8 cellular contexts compared by ENCODE assay signal in genomic region chr1:200738348-200738732, GRCh38. TPM values are rescaled to one million over a fixed set of nuclear protein-coding genes. Genes with fewer than 3 reads are reported as not detected.
A peak's percentile ranks its signal among the peaks of the same experiment; 100 is the strongest.
DNase-seq lines count a peak whose midpoint lies in the region; FAIRE-seq and TF ChIP-seq lines count a peak whose summit lies in the region.

No MANE protein-coding gene starts in this region.

- H2BK120ac ChIP-seq in H1 (replicated peaks; ENCODE audit: low read depth, low read length): no peak overlapping the region

- FAIRE-seq in H1 (lab: Jason Lieb, UNC): no peak

- peak overlapping the region; percentile 52 for H4K91ac ChIP-seq in H1 (replicated peaks; ENCODE audit: insufficient read length, low read length)

- CTCF ChIA-PET in H1 (lab: Charles Lee; ENCODE audit: partially characterized antibody): interaction anchor here (0.8 to 3.1 kb wide), 7 partner anchors 8 to 233 kb away, joined by 3 to 15 read pairs (median 4); partner anchors contain the start of gene DDX59

- POLR2A ChIA-PET in H1 (lab: Charles Lee; ENCODE audit: partially characterized antibody): interaction anchor here (0.8 to 1.8 kb wide), 8 partner anchors 9 to 70 kb away, joined by 3 to 9 read pairs (median 4); no protein-coding TSS in a partner anchor

- H3K27ac ChIP-seq in H1 (ENCODE audit: low read depth, low read length) (no peak overlapping the region), osteoblast (ENCODE audit: low read depth, low read length) (peak overlapping the region; percentile 3)

- DNase-seq in NB4 (ENCODE audit: low read depth): no peak
- no peak for DNase-seq in H1 (ENCODE audit: low read depth in 1 of 2, low spot score in 2 of 2)
- no peak for DNase-seq in osteoblast (ENCODE audit: insufficient read length, low spot score, missing footprints)
- no peak for DNase-seq in ureter (ENCODE audit: low spot score)
- no peak for DNase-seq in RPMI8226
- DNase-seq in GF-D8 (lab: John Stamatoyannopoulos, UW): no peak
- DNase-seq in NCI-H2196 (lab: John Stamatoyannopoulos, UW; ENCODE audit: unreplicated experiment): no peak

- no peak for TF ChIP-seq RAD21 in H1 (IDR thresholded peaks at IDR 0.05 in 1 of 2, conservative IDR thresholded peaks at IDR 0.05 in 1 of 2; ENCODE audit: low read depth in 2 of 2, low read length in 2 of 2)

- no peak overlapping the region for H2BK12ac ChIP-seq in H1 (ENCODE audit: low read depth, low read length)

- H3K23ac ChIP-seq in H1 (ENCODE audit: insufficient read length): no peak overlapping the region

- H3K18ac ChIP-seq in H1 (ENCODE audit: extremely low read depth, low read length): no peak overlapping the region; the same call in 1 of the 2 replicates

- H3K27me3 ChIP-seq in H1 (replicated peaks in 1 of 4; ENCODE audit: control insufficient read depth in 3 of 4, extremely low read depth in 1 of 4, insufficient read depth in 3 of 4, low read length in 3 of 4) (peaks cover 0 to 3% (median 1%) of the 10 kb centered on the region in 4 experiments; a peak in 3 of 7 replicates), osteoblast (ENCODE audit: insufficient read depth, low read length) (no peaks in the 10 kb centered on the region)

- H3K4me3 ChIP-seq in NB4 (ENCODE audit: low read depth, low read length) (peak overlapping the region; percentile 55), H1 (ENCODE audit: extremely low read depth in 1 of 4, insufficient read depth in 2 of 4, low read depth in 3 of 4, low read length in 4 of 4) (peak overlapping the region; percentile 50 to 97 (median 70); a peak in 7 of 8 replicates), osteoblast (ENCODE audit: insufficient read depth, low read length) (peak overlapping the region; percentile 94)

- H3K4me2 ChIP-seq in H1 (ENCODE audit: insufficient read depth in 1 of 2, low read depth in 2 of 2, low read length in 2 of 2) (peak overlapping the region; percentile 79 to 86), osteoblast (ENCODE audit: insufficient read depth, low read length) (peak overlapping the region; percentile 90)

- H3K36me3 ChIP-seq in ES-I3 (ENCODE audit: insufficient read depth, low read length): no peaks in the 10 kb centered on the region
- no peaks in the 10 kb centered on the region for H3K36me3 ChIP-seq in H1 (ENCODE audit: control insufficient read depth in 2 of 4, insufficient read depth in 4 of 4, low read length in 3 of 4)
- H3K36me3 ChIP-seq in osteoblast (ENCODE audit: insufficient read depth, low read length): no peaks in the 10 kb centered on the region

- H4K5ac ChIP-seq in H1 (ENCODE audit: insufficient read length, low read depth, low read length): no peak overlapping the region

- TF ChIP-seq CTCF in NB4 (IDR thresholded peaks at IDR 0.05; ENCODE audit: low read depth, low read length) (no peak), H1 (IDR thresholded peaks at IDR 0.05; ENCODE audit: control extremely low read depth in 1 of 3, insufficient read depth in 1 of 3, low read depth in 1 of 3, low read length in 3 of 3) (no peak), osteoblast (IDR thresholded peaks at IDR 0.05; ENCODE audit: extremely low read depth, low read depth, low read length) (no peak)

- H3K14ac ChIP-seq in H1 (ENCODE audit: insufficient read length): no peak overlapping the region

- H3K9me3 ChIP-seq in ES-I3 (ENCODE audit: control insufficient read depth, insufficient read depth, low read length): no peaks in the 10 kb centered on the region
- no peaks in the 10 kb centered on the region for H3K9me3 ChIP-seq in H1 (ENCODE audit: insufficient read depth in 2 of 2, low read depth in 1 of 2, low read length in 1 of 2)
- H3K9me3 ChIP-seq in osteoblast (ENCODE audit: low read depth, low read length): no peaks in the 10 kb centered on the region

- no peak overlapping the region for H2BK20ac ChIP-seq in H1 (ENCODE audit: low read length)

- H4K8ac ChIP-seq in H1 (ENCODE audit: extremely low read depth, insufficient read depth, low read length): no peak overlapping the region

- H3K79me2 ChIP-seq in H1 (ENCODE audit: control insufficient read depth in 1 of 2, insufficient read depth in 2 of 2, low read length in 2 of 2): peaks cover 9 to 37% of the 10 kb centered on the region in 2 experiments; a peak in 3 of 4 replicates
- H3K79me2 ChIP-seq in osteoblast (ENCODE audit: insufficient read depth, low read length): peaks cover 43% of the 10 kb centered on the region

- no peak overlapping the region for H2BK5ac ChIP-seq in H1 (ENCODE audit: low read depth, low read length)

- H2BK15ac ChIP-seq in H1 (ENCODE audit: low read length): no peak overlapping the region

- no peak overlapping the region for H3K56ac ChIP-seq in H1 (replicated peaks; ENCODE audit: insufficient read length, low read depth, low read length)

- H3K4ac ChIP-seq in H1 (replicated peaks; ENCODE audit: insufficient read length, low read depth, low read length): peak overlapping the region; percentile 1

- H2AK5ac ChIP-seq in H1 (ENCODE audit: low read depth, low read length): no peak overlapping the region

- peaks cover 10% of the 10 kb centered on the region for H3K23me2 ChIP-seq in H1 (ENCODE audit: low read depth, low read length)

- H3K4me1 ChIP-seq in ES-I3 (ENCODE audit: insufficient read depth, low read length): 0 out of 2 replicates have a peak, but pooled peaks cover 3% of the 10 kb centered on the region
- H3K4me1 ChIP-seq in H1 (replicated peaks in 1 of 4; ENCODE audit: control insufficient read depth in 3 of 4, insufficient read depth in 4 of 4, low read length in 3 of 4): peaks cover 0 to 12% (median 7%) of the 10 kb centered on the region in 4 experiments; a peak in 4 of 7 replicates
- H3K4me1 ChIP-seq in osteoblast (ENCODE audit: insufficient read depth, low read length): peaks cover 26% of the 10 kb centered on the region

- H4K20me1 ChIP-seq in H1 (replicated peaks in 1 of 2; ENCODE audit: control insufficient read depth in 1 of 2, insufficient read depth in 2 of 2, low read length in 2 of 2) (peaks cover 0 to 6% of the 10 kb centered on the region in 2 experiments), osteoblast (ENCODE audit: insufficient read depth, low read length) (peaks cover 34% of the 10 kb centered on the region)

- H3K79me1 ChIP-seq in H1 (ENCODE audit: low read depth, low read length): no peaks in the 10 kb centered on the region; the same call in 1 of the 2 replicates

- H3K9ac ChIP-seq in ES-I3 (ENCODE audit: low read depth, low read length) (peak overlapping the region; percentile 42), H1 (replicated peaks in 1 of 4; ENCODE audit: extremely low read depth in 1 of 4, low read depth in 3 of 4, low read length in 3 of 4) (peak overlapping the region in 2 of 4 experiments; percentile 50 to 73; a peak in 3 of 7 replicates)

- peak overlapping the region; percentile 96 for H2AFZ ChIP-seq in H1 (ENCODE audit: low read length)
- H2AFZ ChIP-seq in osteoblast (ENCODE audit: low read length): peak overlapping the region; percentile 91

- 20% methylated on average over 8 of the region's 8 CpGs; no CpG with 5 or more reads in 1 of the 2 experiments for WGBS in H1 (ENCODE audit: extremely low coverage in 1 of 2, insufficient coverage in 1 of 2, insufficient read length in 1 of 2, insufficient replicate concordance in 2 of 2, low coverage in 1 of 2, low lambda C conversion rate in 2 of 2, missing lambda C conversion rate in 1 of 2), 2 experiments

- TF ChIP-seq EP300 in H1 (IDR thresholded peaks at IDR 0.05; ENCODE audit: borderline replicate concordance in 1 of 2, low read depth in 2 of 2, low read length in 2 of 2): no peak

- no peak for TF ChIP-seq POLR2A in NB4 (IDR thresholded peaks at IDR 0.05; ENCODE audit: extremely low read depth, insufficient read length)
- TF ChIP-seq POLR2A in H1 (IDR thresholded peaks at IDR 0.05; ENCODE audit: control extremely low read depth in 1 of 2, low read depth in 2 of 2, low read length in 2 of 2): no peak

TF ChIP-seq in H1, 55 proteins besides CTCF, POLR2A, EP300 and RAD21 (continues in another document):
- TF ChIP-seq SP4 (IDR thresholded peaks at IDR 0.05; ENCODE audit: low read length) (no peak), RBBP5 (IDR thresholded peaks at IDR 0.05; ENCODE audit: borderline replicate concordance, low read depth, low read length) (no peak), ASH2L (IDR thresholded peaks at IDR 0.05; ENCODE audit: low read length) (no peak), FOSL1 (IDR thresholded peaks at IDR 0.05; ENCODE audit: insufficient read depth, low read depth, low read length) (no peak), KDM4A (IDR thresholded peaks at IDR 0.05; ENCODE audit: low read depth, low read length, severe bottlenecking) (no peak), RFX5 (IDR thresholded peaks at IDR 0.05; ENCODE audit: borderline replicate concordance, low read depth, low read length) (no peak), HDAC2 (IDR thresholded peaks at IDR 0.05; ENCODE audit: borderline replicate concordance in 1 of 2, low read depth in 2 of 2, low read length in 2 of 2) (no peak), TAF7 (optimal IDR thresholded peaks at IDR 0.05; ENCODE audit: borderline replicate concordance, low read depth, low read length) (no peak), SP2 (IDR thresholded peaks at IDR 0.05; ENCODE audit: low read length) (no peak), BCL11A (IDR thresholded peaks at IDR 0.05; ENCODE audit: low read depth in 2 of 2, low read length in 2 of 2) (no peak), TEAD4 (IDR thresholded peaks at IDR 0.05; ENCODE audit: low read depth, low read length) (no peak), SP1 (IDR thresholded peaks at IDR 0.05; ENCODE audit: low read depth, low read length) (no peak), SIRT6 (IDR thresholded peaks at IDR 0.05; ENCODE audit: low read length) (no peak), CHD2 (IDR thresholded peaks at IDR 0.05; ENCODE audit: low read length) (no peak), USF2 (IDR thresholded peaks at IDR 0.05; ENCODE audit: low read length) (no peak)

RNA-seq across cellular contexts. Expression of gene CAMSAP2, which starts 0.4 kb away (rescaled TPM):
- total RNA-seq in H1 (2021; fragmentation: NEBNext Ultra II Directional; extraction: Animal tissue kit (Norgen Biotek cat#: 25700)): 27.6 and 28.9 TPM in 2 replicates
- polyA plus RNA-seq in H1 (2011; rRNA removed): 2.2 and 4.2 TPM in 2 replicates
- 5.2 TPM for polyA plus RNA-seq in H1 (2011; cell fraction: cytosol; rRNA removed)
- 4.4 TPM for polyA plus RNA-seq in H1 (2011; cell fraction: nucleus; rRNA removed)
- polyA plus RNA-seq in H1 (2012, experiment 1 of 2): 7.7 to 16.4 TPM (median 11.0 TPM) in 4 replicates
- 0.70 TPM for polyA plus RNA-seq in H1 (2012, experiment 2 of 2)
- 11.8 TPM for polyA plus RNA-seq in H1 (2013, experiment 1 of 2)
- 10.6 TPM for polyA plus RNA-seq in H1 (2013, experiment 2 of 2)
- polyA minus RNA-seq in H1 (2011; rRNA and poly(A)+ RNA removed): 20.5 and 27.1 TPM in 2 replicates
- 12.3 TPM for polyA minus RNA-seq in H1 (2011; cell fraction: cytosol; rRNA and poly(A)+ RNA removed)
- 30.8 TPM for polyA minus RNA-seq in H1 (2011; cell fraction: nucleus; rRNA and poly(A)+ RNA removed)
- 50.3 and 55.7 TPM in 2 replicates for total RNA-seq in osteoblast
- 37.8 TPM for total RNA-seq in ureter
